1 cellular context compared by ENCODE assay signal in genomic region chr13:39245688-39246087, GRCh38.
TF ChIP-seq lines count a peak whose summit lies in the region.

No MANE protein-coding gene starts in this region.

TF ChIP-seq in HEK293, 187 proteins besides CTCF, POLR2A, EP300 and RAD21 (continued from another document):
- TF ChIP-seq TSHZ1 (tag by site-specific recombination; IDR thresholded peaks at IDR 0.05; ENCODE audit: borderline replicate concordance) (no peak), ZNF169 (tag by site-specific recombination; IDR thresholded peaks at IDR 0.05) (no peak), ZNF24 (tag by site-specific recombination; IDR thresholded peaks at IDR 0.05) (no peak), ZNF280D (tag by site-specific recombination; IDR thresholded peaks at IDR 0.05) (no peak), ZNF174 (tag by site-specific recombination; IDR thresholded peaks at IDR 0.05) (no peak), AEBP2 (tag by site-specific recombination; IDR thresholded peaks at IDR 0.05; ENCODE audit: borderline replicate concordance) (no peak), ZNF488 (tag by site-specific recombination; IDR thresholded peaks at IDR 0.05) (no peak), ELK4 (IDR thresholded peaks at IDR 0.05; ENCODE audit: borderline replicate concordance, low read depth, low read length) (no peak), ZNF350 (tag by site-specific recombination; IDR thresholded peaks at IDR 0.05) (no peak), ZNF280C (tag by site-specific recombination; IDR thresholded peaks at IDR 0.05) (no peak), ZNF449 (tag by site-specific recombination; IDR thresholded peaks at IDR 0.05) (no peak), ZNF555 (tag by site-specific recombination; conservative IDR thresholded peaks at IDR 0.05) (no peak), ZNF362 (tag by site-specific recombination; IDR thresholded peaks at IDR 0.05) (no peak), SALL2 (tag by site-specific recombination; IDR thresholded peaks at IDR 0.05; ENCODE audit: borderline replicate concordance) (no peak), ZNF629 (tag by site-specific recombination; IDR thresholded peaks at IDR 0.05) (peak; percentile 52), ZNF311 (tag by site-specific recombination; IDR thresholded peaks at IDR 0.05; ENCODE audit: borderline replicate concordance) (no peak), ZNF394 (tag by site-specific recombination; IDR thresholded peaks at IDR 0.05; ENCODE audit: borderline replicate concordance) (no peak), RBAK (tag by site-specific recombination; IDR thresholded peaks at IDR 0.05) (no peak), KLF10 (tag by site-specific recombination; IDR thresholded peaks at IDR 0.05) (0 out of 2 replicates have a peak, but pooled peaks have one; percentile 22), HOXD13 (CRISPR knock-in tag; IDR thresholded peaks at IDR 0.05; ENCODE audit: borderline replicate concordance) (no peak), KLF8 (tag by site-specific recombination; IDR thresholded peaks at IDR 0.05) (no peak), ZNF292 (tag by site-specific recombination; IDR thresholded peaks at IDR 0.05; ENCODE audit: borderline replicate concordance, low read depth) (no peak), ZNF223 (tag by site-specific recombination; IDR thresholded peaks at IDR 0.05) (no peak), ZNF785 (tag by site-specific recombination; IDR thresholded peaks at IDR 0.05) (no peak), ZSCAN18 (tag by site-specific recombination; IDR thresholded peaks at IDR 0.05) (no peak)
